Comparison of ENCODE assay signal across 13 cellular contexts in the genomic region with DNA sequence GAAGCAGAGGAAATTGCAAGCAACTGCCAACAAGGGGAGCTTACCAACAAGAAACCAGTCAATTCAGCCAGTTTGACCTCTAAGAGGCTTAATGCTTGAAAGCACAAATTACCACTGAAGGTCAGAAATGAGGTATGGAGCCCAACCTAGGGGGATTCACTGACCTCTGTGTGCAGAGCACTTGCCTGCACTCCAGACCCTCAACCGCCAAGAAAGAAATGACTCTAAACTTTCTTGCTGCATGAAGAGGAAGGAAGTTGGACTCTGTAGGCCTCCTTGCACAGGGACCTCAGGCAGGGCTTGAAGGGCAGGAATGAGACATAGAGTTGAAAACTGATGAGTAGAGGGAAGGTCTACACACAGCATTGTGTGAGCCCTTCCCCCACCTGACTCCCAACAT. TPM values are rescaled to one million over a fixed set of nuclear protein-coding genes. Genes with fewer than 3 reads are reported as not detected.
DNase-seq lines count a peak whose midpoint lies in the region; ATAC-seq and TF ChIP-seq lines count a peak whose summit lies in the region.
"Had no signal": no experiment of that assay in that cellular context is flagged by ENCODE, and none has a peak within 500 bp of the region (broad histone marks: within the 10 kb centered on the region; RNA-seq: fewer than 3 reads in every experiment).

No MANE protein-coding gene starts in this region.

- DNase-seq in mucosa of descending colon (no peak), retina (no peak), NCI-H1092 (lab: John Stamatoyannopoulos, UW) (no peak), HuH-7.5 (ENCODE audit: low spot score) (no peak)
- DNase-seq: activated T-cell treated with anti-CD3 and anti-CD28 coated beads, Interleukin-2, amount 50 U/mL, for 1 hour; mesendoderm; NCI-H2081 had no signal

- ATAC-seq in GM18861 (IDR thresholded peaks at IDR 0.05; ENCODE audit: unreplicated experiment), result peak; percentile 83
- ATAC-seq in GM21717 (IDR thresholded peaks at IDR 0.05; ENCODE audit: unreplicated experiment), result peak; percentile 53
- ATAC-seq in HG03558 (IDR thresholded peaks at IDR 0.05; ENCODE audit: extremely low read depth, unreplicated experiment), result peak; percentile 62
- peak; percentile 21 for ATAC-seq in mucosa of descending colon

- no peaks in the 10 kb centered on the region for H3K4me1 ChIP-seq in mucosa of descending colon (ENCODE audit: low read depth)

- TF ChIP-seq CTCF in mucosa of descending colon (IDR thresholded peaks at IDR 0.05), result no peak

- intact Hi-C loops in mucosa of descending colon (cut with DNase I, micrococcal nuclease), result no loop called here

- no peak overlapping the region for H3K4me3 ChIP-seq in mucosa of descending colon
- H3K4me3 ChIP-seq: SK-N-MC had no signal

- H3K9me3 ChIP-seq in mucosa of descending colon, result no peaks in the 10 kb centered on the region

- H3K36me3 ChIP-seq in mucosa of descending colon (ENCODE audit: low read depth), result no peaks in the 10 kb centered on the region

RNA-seq across cellular contexts. Expression of a gene that starts 10.0 kb away (rescaled TPM):
- 1 to 10 TPM; 1.7 to 4.1 (median 2.3) TPM for total RNA-seq in mucosa of descending colon

RNA-seq across cellular contexts. Expression of a gene that starts 10.2 kb away (rescaled TPM):
- 10 to 100 TPM; 19.3 to 46.0 (median 36.6) TPM for total RNA-seq in mucosa of descending colon

RNA-seq across cellular contexts. Expression of a gene that starts 46.4 kb away (rescaled TPM):
- 10 to 100 TPM in 1 of 3 donors, not detected in 2; 15.9 TPM for total RNA-seq in mucosa of descending colon
- total RNA-seq: cerebellum, skeletal muscle tissue had no signal

RNA-seq across cellular contexts. Expression of a gene that starts 55.1 kb away (rescaled TPM):
- total RNA-seq in mucosa of descending colon, result 10 to 100 TPM in 1 of 3 donors, 1 to 10 TPM in 2; 2.7 to 15.0 (median 4.1) TPM

Comparison
In these comparisons a context has a peak if more than half of its experiments do, and no peak if none do; other contexts are left out.
1. ATAC-seq: peak in every context shown above with its lines; median percentile 83 in GM18861; 62 in HG03558; 53 in GM21717; 21 in mucosa of descending colon.